In the genomic region with DNA sequence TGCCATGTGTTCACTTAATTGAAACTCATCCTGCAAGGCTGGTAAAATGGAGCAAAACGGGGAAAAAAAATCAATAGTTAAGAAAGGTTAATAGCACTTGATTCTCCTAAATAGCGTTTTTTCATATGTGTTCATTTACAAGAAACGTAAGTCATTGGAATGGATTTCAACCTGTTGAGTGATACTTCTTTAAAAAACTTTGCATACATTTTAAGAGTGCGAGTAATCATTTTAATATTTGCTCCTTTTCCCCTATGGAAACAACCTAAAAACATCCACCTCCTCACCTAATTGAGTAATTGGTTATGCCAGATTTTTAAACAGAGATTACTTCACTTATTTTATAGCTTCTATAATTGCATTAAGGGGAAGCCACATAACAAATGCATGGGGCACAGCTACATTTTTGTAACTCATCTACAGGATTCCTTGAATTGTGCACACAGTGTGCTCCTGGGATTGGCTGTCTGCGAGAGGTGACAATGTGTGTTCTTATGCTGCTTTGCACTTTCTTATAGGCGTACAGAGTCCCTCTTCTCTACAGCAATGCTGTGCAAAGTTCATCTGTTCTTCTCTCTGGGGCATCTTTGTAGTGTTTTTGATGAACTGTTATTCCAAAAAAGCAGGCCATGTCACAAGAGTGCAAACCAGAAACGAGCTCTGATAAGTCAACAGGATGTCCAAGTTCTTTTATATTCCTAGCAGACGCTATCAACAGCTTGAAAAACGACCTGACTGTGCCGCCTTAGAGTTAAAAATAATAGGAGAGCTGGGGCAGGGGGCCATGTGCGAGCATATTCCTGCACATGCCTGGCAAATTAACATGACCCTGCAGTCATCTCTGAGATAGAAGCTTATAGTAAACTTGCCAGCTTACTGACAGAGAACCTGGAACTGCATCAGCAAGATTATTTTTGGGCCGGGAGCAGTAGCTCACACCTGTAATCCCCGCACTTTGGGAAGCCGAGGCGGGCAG, we compare ENCODE assay signal across 17 cellular contexts.
"Had no signal": no experiment of that assay in that cellular context is flagged by ENCODE, and none has a peak within 500 bp of the region (broad histone marks: within the 10 kb centered on the region; RNA-seq: fewer than 3 reads in every experiment).

No MANE protein-coding gene starts in this region.

- H3K9ac ChIP-seq: parathyroid adenoma had no signal

- H3K27ac Mint-ChIP-seq: activated CD8-positive, alpha-beta T cell treated with anti-CD3 and anti-CD28 coated beads for 36 hours; naive thymus-derived CD8-positive, alpha-beta T cell; stimulated activated naive CD8-positive, alpha-beta T cell treated with anti-CD3 and anti-CD28 coated beads, Interleukin-15, amount 100 ng/mL, for 72 hours; WTC11 had no signal

- H3K36me3 ChIP-seq: neutrophil, thoracic aorta had no signal

- H3K9me3 ChIP-seq: neutrophil, thoracic aorta, upper lobe of right lung had no signal

- H3K79me2 ChIP-seq: parathyroid adenoma had no signal

- H3K4me3 Mint-ChIP-seq: activated CD8-positive, alpha-beta T cell treated with anti-CD3 and anti-CD28 coated beads for 36 hours; activated T-cell treated with anti-CD3 and anti-CD28 coated beads, Interleukin-2, amount 50 U/mL, for 4 hours; central memory CD8-positive, alpha-beta T cell; naive thymus-derived CD8-positive, alpha-beta T cell; stimulated activated naive CD8-positive, alpha-beta T cell treated with anti-CD3 and anti-CD28 coated beads, Interleukin-15, amount 100 ng/mL, for 72 hours; WTC11 had no signal

- H3K27me3 Mint-ChIP-seq: activated CD8-positive, alpha-beta T cell treated with anti-CD3 and anti-CD28 coated beads for 36 hours; stimulated activated naive CD8-positive, alpha-beta T cell treated with anti-CD3 and anti-CD28 coated beads, Interleukin-15, amount 100 ng/mL, for 72 hours had no signal

- DNase-seq: activated CD4-positive, alpha-beta T cell treated with anti-CD3 and anti-CD28 coated beads for 4 hours; activated CD8-positive, alpha-beta T cell treated with anti-CD3 and anti-CD28 coated beads for 36 hours; activated effector memory CD4-positive, alpha-beta T cell treated with Interleukin-2 at 50 U/mL for 16 hours; activated naive CD4-positive, alpha-beta T cell treated with anti-CD3 and anti-CD28 coated beads, Interleukin-2, amount 50 U/mL, for 16 hours; activated T-cell treated with anti-CD3 and anti-CD28 coated beads, Interleukin-2, amount 50 U/mL, for 4 hours; cortex of kidney; effector CD8-positive, alpha-beta T cell; naive thymus-derived CD8-positive, alpha-beta T cell; stimulated activated naive CD8-positive, alpha-beta T cell treated with anti-CD3 and anti-CD28 coated beads, Interleukin-15, amount 100 ng/mL, for 72 hours; SW 1271; upper lobe of right lung had no signal

- H3K9me3 Mint-ChIP-seq: activated CD8-positive, alpha-beta T cell treated with anti-CD3 and anti-CD28 coated beads for 36 hours; activated T-cell treated with anti-CD3 and anti-CD28 coated beads, Interleukin-2, amount 50 U/mL, for 4 hours; central memory CD8-positive, alpha-beta T cell; stimulated activated naive CD8-positive, alpha-beta T cell treated with anti-CD3 and anti-CD28 coated beads, Interleukin-15, amount 100 ng/mL, for 72 hours; WTC11 had no signal

- H3K4me1 ChIP-seq: parathyroid adenoma had no signal

- H3K27me3 ChIP-seq: neutrophil, upper lobe of right lung had no signal

- H2AFZ ChIP-seq: parathyroid adenoma had no signal

- ATAC-seq: activated CD8-positive, alpha-beta T cell treated with anti-CD3 and anti-CD28 coated beads for 36 hours; activated T-cell treated with anti-CD3 and anti-CD28 coated beads, Interleukin-2, amount 50 U/mL, for 4 hours; left lobe of liver; naive thymus-derived CD8-positive, alpha-beta T cell; stimulated activated naive CD8-positive, alpha-beta T cell treated with anti-CD3 and anti-CD28 coated beads, Interleukin-15, amount 100 ng/mL, for 72 hours; upper lobe of right lung; WTC11 had no signal

- H3K27ac ChIP-seq: neutrophil, parathyroid adenoma, thoracic aorta, upper lobe of right lung had no signal

- H3K4me3 ChIP-seq: thoracic aorta, upper lobe of right lung had no signal

- H3K4me1 Mint-ChIP-seq: central memory CD8-positive, alpha-beta T cell; naive thymus-derived CD8-positive, alpha-beta T cell; stimulated activated naive CD8-positive, alpha-beta T cell treated with anti-CD3 and anti-CD28 coated beads, Interleukin-15, amount 100 ng/mL, for 72 hours had no signal
